ENCODE assay signal across 6 cellular contexts in the genomic region with DNA sequence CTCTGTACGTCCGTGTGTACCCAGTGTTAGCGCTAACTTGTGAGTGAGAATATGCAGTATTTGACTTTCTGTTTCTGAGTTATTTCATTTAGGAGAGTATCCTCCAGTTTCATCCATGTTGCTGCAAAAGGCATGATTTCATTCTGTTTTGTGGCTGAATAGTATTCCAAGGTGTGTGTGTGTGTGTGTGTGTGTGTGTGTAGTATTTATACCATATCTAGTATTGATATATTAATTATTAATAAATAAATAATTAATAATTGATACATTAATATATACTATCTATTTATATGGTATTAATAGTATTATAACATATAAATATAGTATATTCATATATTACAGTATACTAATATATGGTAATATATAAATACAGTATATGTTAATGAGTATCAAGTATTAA.
"Had no signal": no experiment of that assay in that cellular context is flagged by ENCODE, and none has a peak within 500 bp of the region (broad histone marks: within the 10 kb centered on the region; RNA-seq: fewer than 3 reads in every experiment).

No MANE protein-coding gene starts in this region.

- H3K9me3 Mint-ChIP-seq: IgD-negative memory B cell had no signal

- FAIRE-seq: HepG2, HTR-8/SVneo had no signal

- H3K27ac ChIP-seq: HL-60 had no signal

- H3K27me3 Mint-ChIP-seq: IgD-negative memory B cell had no signal

- H3K27ac Mint-ChIP-seq: IgD-negative memory B cell had no signal

- ATAC-seq: HepG2 had no signal

- DNase-seq: IMR-90, KBM-7 had no signal

- H3K4me3 Mint-ChIP-seq: IgD-negative memory B cell had no signal

- H3K36me3 Mint-ChIP-seq: IgD-negative memory B cell had no signal
